Comparison of ENCODE assay signal across 17 cellular contexts in genomic region chr11:57336856-57337255, GRCh38. TPM values are rescaled to one million over a fixed set of nuclear protein-coding genes. Genes with fewer than 3 reads are reported as not detected.
DNase-seq lines count a peak whose midpoint lies in the region; ATAC-seq and TF ChIP-seq lines count a peak whose summit lies in the region.
"Not testable (repeated sequence)": the region's sequence is repeated elsewhere in the genome, so short reads cannot be mapped to it uniquely, and the experiment has no call there.
"Had no signal": no experiment of that assay in that cellular context is flagged by ENCODE, and none has a peak within 500 bp of the region (broad histone marks: within the 10 kb centered on the region; RNA-seq: fewer than 3 reads in every experiment).

No MANE protein-coding gene starts in this region.

- H3K9me3 ChIP-seq in DOHH2 (ENCODE audit: control insufficient read depth, insufficient read depth, low read length); OCI-LY7 (ENCODE audit: low read length): not testable (repeated sequence)

- not testable (repeated sequence) for BruUV-seq in OCI-LY7 (replicated peaks; lab: Mats Ljungman, UMichigan)

- H3K27ac ChIP-seq in DOHH2 (ENCODE audit: low read depth, low read length); OCI-LY7 (ENCODE audit: low read depth, low read length, poor library complexity, severe bottlenecking): not testable (repeated sequence)

- peak overlapping the region; percentile 93 for H3K4me3 Mint-ChIP-seq in activated CD4-positive, alpha-beta T cell treated with anti-CD3 and anti-CD28 coated beads, Interleukin-2, amount 10 ng/mL, durations not matched to agents 24 days and 14 days
- peak overlapping the region; percentile 90 for H3K4me3 Mint-ChIP-seq in activated naive CD4-positive, alpha-beta T cell treated with anti-CD3 and anti-CD28 coated beads, Interleukin-2, amount 10 ng/mL, durations not matched to agents 7 days and 5 days
- H3K4me3 Mint-ChIP-seq in endothelial cell (ENCODE audit: unreplicated experiment); stimulated activated memory B cell treated with anti-CD40 and anti-IgM and Interleukin-4, amounts not matched to agents 10 μg/mL and 1 μg/mL and 100 μg/mL, for 72 hours: not testable (repeated sequence)
- H3K4me3 Mint-ChIP-seq in natural killer cell = peak overlapping the region; percentile 99

- ATAC-seq in natural killer cell; stimulated activated memory B cell treated with anti-CD40 and anti-IgM and Interleukin-4, amounts not matched to agents 10 μg/mL and 1 μg/mL and 100 μg/mL, for 72 hours: not testable (repeated sequence)

- intact Hi-C loops in OCI-LY7 (cut with micrococcal nuclease; ENCODE audit: unreplicated experiment) (loop anchor here (5.0 kb wide), 2 partner anchors 310 to 405 kb away; partner anchors contain the start of genes SELENOH and YPEL4), natural killer cell (cut with micrococcal nuclease) (loop anchor here (5.0 kb wide), 2 partner anchors 90 to 330 kb away; partner anchors contain the start of genes SLC43A3 and ZDHHC5)
- intact Hi-C loops in activated CD4-positive, alpha-beta T cell treated with anti-CD3 and anti-CD28 coated beads, Interleukin-2, amount 10 ng/mL, durations not matched to agents 24 days and 14 days (cut with micrococcal nuclease) = loop anchor here (5.0 to 10.0 kb wide), 5 partner anchors 70 to 1240 kb away; partner anchors contain the start of genes LPXN, SELENOH, YPEL4 and ZDHHC5

- not testable (repeated sequence) for H3K27ac Mint-ChIP-seq in activated CD4-positive, alpha-beta T cell treated with anti-CD3 and anti-CD28 coated beads, Interleukin-2, amount 10 ng/mL, durations not matched to agents 24 days and 14 days
- peak overlapping the region; percentile 98 for H3K27ac Mint-ChIP-seq in activated naive CD4-positive, alpha-beta T cell treated with anti-CD3 and anti-CD28 coated beads, Interleukin-2, amount 10 ng/mL, durations not matched to agents 7 days and 5 days
- H3K27ac Mint-ChIP-seq in endothelial cell (ENCODE audit: unreplicated experiment) (peak overlapping the region; percentile 13), natural killer cell (peak overlapping the region; percentile 97 to 99)
- peak overlapping the region; percentile 98 for H3K27ac Mint-ChIP-seq in stimulated activated memory B cell treated with anti-CD40 and anti-IgM and Interleukin-4, amounts not matched to agents 10 μg/mL and 1 μg/mL and 100 μg/mL, for 72 hours

- POLR2A ChIA-PET in OCI-LY7 (lab: Charles Lee) = interaction anchor here (0.6 to 4.9 kb wide), 4 partner anchors 11 to 1201 kb away, joined by 3 to 57 read pairs (median 4); partner anchors contain the start of gene TNKS1BP1

- not testable (repeated sequence) for H3K4me3 ChIP-seq in DOHH2 (ENCODE audit: low read length); OCI-LY7 (ENCODE audit: low read depth, low read length, poor library complexity, severe bottlenecking)

- not testable (repeated sequence) for H3K9me3 Mint-ChIP-seq in activated CD4-positive, alpha-beta T cell treated with anti-CD3 and anti-CD28 coated beads, Interleukin-2, amount 10 ng/mL, durations not matched to agents 24 days and 14 days; activated naive CD4-positive, alpha-beta T cell treated with anti-CD3 and anti-CD28 coated beads, Interleukin-2, amount 10 ng/mL, durations not matched to agents 7 days and 5 days; endothelial cell (ENCODE audit: unreplicated experiment); natural killer cell; stimulated activated memory B cell treated with anti-CD40 and anti-IgM and Interleukin-4, amounts not matched to agents 10 μg/mL and 1 μg/mL and 100 μg/mL, for 72 hours

- H3F3A ChIP-seq in DOHH2 (ENCODE audit: control insufficient read depth, insufficient read depth) = not testable (repeated sequence)

- TF ChIP-seq CTCF in DOHH2 (IDR thresholded peaks at IDR 0.05; ENCODE audit: low read depth, low read length, poor library complexity, severe bottlenecking); OCI-LY7 (conservative IDR thresholded peaks at IDR 0.05; ENCODE audit: low read length); endothelial cell (IDR thresholded peaks at IDR 0.05; ENCODE audit: unreplicated experiment); natural killer cell (IDR thresholded peaks at IDR 0.05): not testable (repeated sequence)

- H3K4me2 ChIP-seq in DOHH2 (ENCODE audit: low read length) = peak overlapping the region; percentile 98
- not testable (repeated sequence) for H3K4me2 ChIP-seq in OCI-LY7 (ENCODE audit: low read length)

- not testable (repeated sequence) for H3K27me3 Mint-ChIP-seq in activated CD4-positive, alpha-beta T cell treated with anti-CD3 and anti-CD28 coated beads, Interleukin-2, amount 10 ng/mL, durations not matched to agents 24 days and 14 days
- H3K27me3 Mint-ChIP-seq in activated naive CD4-positive, alpha-beta T cell treated with anti-CD3 and anti-CD28 coated beads, Interleukin-2, amount 10 ng/mL, durations not matched to agents 7 days and 5 days = peaks cover 41% of the 10 kb centered on the region
- H3K27me3 Mint-ChIP-seq in endothelial cell (ENCODE audit: unreplicated experiment) (peaks cover 20% of the 10 kb centered on the region), natural killer cell (ENCODE audit: low read depth in 2 of 2) (peaks cover 0 to 13% of the 10 kb centered on the region in 2 donors)
- peaks cover 12% of the 10 kb centered on the region for H3K27me3 Mint-ChIP-seq in stimulated activated memory B cell treated with anti-CD40 and anti-IgM and Interleukin-4, amounts not matched to agents 10 μg/mL and 1 μg/mL and 100 μg/mL, for 72 hours

- CTCF ChIA-PET in OCI-LY7 (lab: Charles Lee; ENCODE audit: unreplicated experiment) = interaction anchor here (0.6 kb wide), 1 partner anchor 127 kb away, joined by 3 read pairs; no protein-coding TSS in a partner anchor
- CTCF ChIA-PET in activated naive CD4-positive, alpha-beta T cell treated with anti-CD3 and anti-CD28 coated beads, Interleukin-2, amount 10 ng/mL, durations not matched to agents 7 days and 5 days (lab: Charles Lee) = interaction anchor here (0.6 to 4.8 kb wide), 4 partner anchors 9 to 936 kb away, joined by 3 to 23 read pairs (median 3); partner anchors contain the start of gene TNKS1BP1

- peaks cover 32% of the 10 kb centered on the region for H3K4me1 Mint-ChIP-seq in activated CD4-positive, alpha-beta T cell treated with anti-CD3 and anti-CD28 coated beads, Interleukin-2, amount 10 ng/mL, durations not matched to agents 24 days and 14 days
- peaks cover 41% of the 10 kb centered on the region for H3K4me1 Mint-ChIP-seq in activated naive CD4-positive, alpha-beta T cell treated with anti-CD3 and anti-CD28 coated beads, Interleukin-2, amount 10 ng/mL, durations not matched to agents 7 days and 5 days
- peaks cover 45% of the 10 kb centered on the region for H3K4me1 Mint-ChIP-seq in endothelial cell (ENCODE audit: unreplicated experiment)
- peaks cover 46 to 48% of the 10 kb centered on the region in 2 donors for H3K4me1 Mint-ChIP-seq in natural killer cell
- peaks cover 32% of the 10 kb centered on the region for H3K4me1 Mint-ChIP-seq in stimulated activated memory B cell treated with anti-CD40 and anti-IgM and Interleukin-4, amounts not matched to agents 10 μg/mL and 1 μg/mL and 100 μg/mL, for 72 hours

- DNase-seq in OCI-LY7 (ENCODE audit: low spot score); activated CD4-positive, alpha-beta T cell treated with anti-CD3 and anti-CD28 coated beads, Interleukin-2, amount 10 ng/mL, durations not matched to agents 24 days and 14 days; activated naive CD4-positive, alpha-beta T cell treated with anti-CD3 and anti-CD28 coated beads, Interleukin-2, amount 10 ng/mL, durations not matched to agents 7 days and 5 days; endothelial cell (ENCODE audit: low spot score); natural killer cell: not testable (repeated sequence)

- H3K36me3 Mint-ChIP-seq in activated CD4-positive, alpha-beta T cell treated with anti-CD3 and anti-CD28 coated beads, Interleukin-2, amount 10 ng/mL, durations not matched to agents 24 days and 14 days (ENCODE audit: low read depth) = peaks cover 28% of the 10 kb centered on the region
- peaks cover 31% of the 10 kb centered on the region for H3K36me3 Mint-ChIP-seq in activated naive CD4-positive, alpha-beta T cell treated with anti-CD3 and anti-CD28 coated beads, Interleukin-2, amount 10 ng/mL, durations not matched to agents 7 days and 5 days
- peaks cover 18% of the 10 kb centered on the region for H3K36me3 Mint-ChIP-seq in endothelial cell (ENCODE audit: low read depth, unreplicated experiment)
- not testable (repeated sequence) for H3K36me3 Mint-ChIP-seq in natural killer cell
- H3K36me3 Mint-ChIP-seq in stimulated activated memory B cell treated with anti-CD40 and anti-IgM and Interleukin-4, amounts not matched to agents 10 μg/mL and 1 μg/mL and 100 μg/mL, for 72 hours = peaks cover 25% of the 10 kb centered on the region

- H3K4me1 ChIP-seq in DOHH2 (ENCODE audit: control insufficient read depth, low read length) (peaks cover 21% of the 10 kb centered on the region), OCI-LY7 (ENCODE audit: insufficient read depth, low read length, poor library complexity, severe bottlenecking) (peaks cover 25% of the 10 kb centered on the region)

- H3K9me2 ChIP-seq in DOHH2 (replicated peaks; ENCODE audit: control insufficient read depth, low read length); OCI-LY7 (ENCODE audit: insufficient read depth, low read length): not testable (repeated sequence)

- H4K20me1 ChIP-seq in DOHH2 (ENCODE audit: control insufficient read depth, insufficient read depth, low read depth, low read length); OCI-LY7 (ENCODE audit: insufficient read depth, low read length): not testable (repeated sequence)

- H3K36me3 ChIP-seq in DOHH2 (ENCODE audit: control insufficient read depth, low read length) = peaks cover 36% of the 10 kb centered on the region
- peaks cover 27% of the 10 kb centered on the region for H3K36me3 ChIP-seq in OCI-LY7 (ENCODE audit: insufficient read depth, low read length)

- H3K79me2 ChIP-seq in DOHH2 (ENCODE audit: control insufficient read depth, low read length) = peaks cover 44% of the 10 kb centered on the region
- peaks cover 33% of the 10 kb centered on the region for H3K79me2 ChIP-seq in OCI-LY7 (ENCODE audit: insufficient read depth, low read depth, low read length)

- not testable (repeated sequence) for H3K27me3 ChIP-seq in DOHH2 (ENCODE audit: control insufficient read depth, low read length)

- peak overlapping the region; percentile 98; the same call in 1 of the 2 replicates for H2AFZ ChIP-seq in OCI-LY7 (ENCODE audit: low read length)

RNA-seq across cellular contexts. Expression of gene SSRP1, which starts 1.2 kb away (rescaled TPM):
- 146 and 185 TPM in 2 replicates for total RNA-seq in OCI-LY7 (2014; rRNA removed; shearing (Covaris generic))
- 216 and 221 TPM in 2 replicates for total RNA-seq in OCI-LY7 (2022)
- 253 and 256 TPM in 2 replicates for total RNA-seq in activated CD4-positive, alpha-beta T cell treated with anti-CD3 and anti-CD28 coated beads, Interleukin-2, amount 10 ng/mL, durations not matched to agents 24 days and 14 days
- 134 TPM for total RNA-seq in endothelial cell (ENCODE audit: unreplicated experiment)
- 10 to 100 TPM; 45.5 to 50.0 (median 47.1) TPM for total RNA-seq in natural killer cell

RNA-seq across cellular contexts. Expression of gene P2RX3, which starts 1.3 kb away (rescaled TPM):
- not detected in 2 replicates for total RNA-seq in OCI-LY7 (2014; rRNA removed; shearing (Covaris generic))
- total RNA-seq in OCI-LY7 (2022) (not detected in 2 replicates), endothelial cell (ENCODE audit: unreplicated experiment) (0.23 TPM), natural killer cell (not detected)
- not detected in 2 replicates for total RNA-seq in activated CD4-positive, alpha-beta T cell treated with anti-CD3 and anti-CD28 coated beads, Interleukin-2, amount 10 ng/mL, durations not matched to agents 24 days and 14 days
- total RNA-seq: activated naive CD4-positive, alpha-beta T cell treated with anti-CD3 and anti-CD28 coated beads, Interleukin-2, amount 50 U/mL, for 72 hours; gastrocnemius medialis; HT-29; left colon; mammary epithelial cell; osteoblast; RPMI7951; SJCRH30; upper lobe of left lung had no signal

RNA-seq across cellular contexts. Expression of gene TNKS1BP1, which starts 12.1 kb away (rescaled TPM):
- total RNA-seq in OCI-LY7 (2014; rRNA removed; shearing (Covaris generic)) = 5.3 and 6.4 TPM in 2 replicates
- 16.4 and 19.7 TPM in 2 replicates for total RNA-seq in OCI-LY7 (2022)
- total RNA-seq in activated CD4-positive, alpha-beta T cell treated with anti-CD3 and anti-CD28 coated beads, Interleukin-2, amount 10 ng/mL, durations not matched to agents 24 days and 14 days = 23.7 and 24.2 TPM in 2 replicates
- 122 TPM for total RNA-seq in endothelial cell (ENCODE audit: unreplicated experiment)
- total RNA-seq in natural killer cell = 1 to 10 TPM; 4.3 to 9.3 (median 7.5) TPM

RNA-seq across cellular contexts. Expression of gene PRG3, which starts 44.1 kb away (rescaled TPM):
- total RNA-seq in OCI-LY7 (2014; rRNA removed; shearing (Covaris generic)) = not detected in 2 replicates
- not detected in 2 replicates for total RNA-seq in OCI-LY7 (2022)
- total RNA-seq in activated CD4-positive, alpha-beta T cell treated with anti-CD3 and anti-CD28 coated beads, Interleukin-2, amount 10 ng/mL, durations not matched to agents 24 days and 14 days = not detected in 2 replicates
- not detected for total RNA-seq in endothelial cell (ENCODE audit: unreplicated experiment)
- total RNA-seq in natural killer cell = not detected
- total RNA-seq: activated naive CD4-positive, alpha-beta T cell treated with anti-CD3 and anti-CD28 coated beads, Interleukin-2, amount 50 U/mL, for 72 hours; G401; gastrocnemius medialis; HT-29; left colon; mammary epithelial cell; osteoblast; RPMI7951; SJCRH30; upper lobe of left lung had no signal

RNA-seq across cellular contexts. Expression of gene PRG2, which starts 53.6 kb away (rescaled TPM):
- 0.28 TPM in 1 of 2 replicates, not detected in the other for total RNA-seq in OCI-LY7 (2014; rRNA removed; shearing (Covaris generic))
- total RNA-seq in OCI-LY7 (2022) (1.1 and 1.2 TPM in 2 replicates), endothelial cell (ENCODE audit: unreplicated experiment) (not detected), natural killer cell (1 to 10 TPM in 2 of 3 donors, not detected in 1; 1.2 to 2.4 TPM)
- total RNA-seq in activated CD4-positive, alpha-beta T cell treated with anti-CD3 and anti-CD28 coated beads, Interleukin-2, amount 10 ng/mL, durations not matched to agents 24 days and 14 days = 0.35 and 0.38 TPM in 2 replicates
- total RNA-seq: G401, gastrocnemius medialis, HT-29, mammary epithelial cell, osteoblast, RPMI7951, SJCRH30 had no signal
